Comparison of ENCODE assay signal across 31 cellular contexts in genomic region chr2:241888641-241889040, GRCh38. TPM values are rescaled to one million over a fixed set of nuclear protein-coding genes. Genes with fewer than 3 reads are reported as not detected.
A peak's percentile ranks its signal among the peaks of the same experiment; 100 is the strongest.
DNase-seq lines count a peak whose midpoint lies in the region; ATAC-seq and TF ChIP-seq lines count a peak whose summit lies in the region.
"Had no signal": no experiment of that assay in that cellular context is flagged by ENCODE, and none has a peak within 500 bp of the region (broad histone marks: within the 10 kb centered on the region; RNA-seq: fewer than 3 reads in every experiment).

No MANE protein-coding gene starts in this region.

- no peak overlapping the region for H2AFZ ChIP-seq in DND-41 (ENCODE audit: low read depth, low read length)
- H2AFZ ChIP-seq in trophoblast cell (ENCODE audit: insufficient read depth, low read length, poor library complexity): no peak overlapping the region

- no peak for ATAC-seq in activated CD4-positive, alpha-beta T cell treated with anti-CD3 and anti-CD28 coated beads for 36 hours
- ATAC-seq in DND-41 (ENCODE audit: insufficient read depth, low read depth): peak; percentile 57
- no peak for ATAC-seq in naive B cell (ENCODE audit: low read depth in 2 of 2)
- ATAC-seq in HG02763 (IDR thresholded peaks at IDR 0.05; ENCODE audit: unreplicated experiment): no peak
- ATAC-seq: CD8-positive, alpha-beta T cell; K562; PC-3 had no signal

- peaks cover 54% of the 10 kb centered on the region for H3K4me1 ChIP-seq in DND-41 (ENCODE audit: insufficient read depth, low read length)
- H3K4me1 ChIP-seq in SJCRH30: peaks cover 31% of the 10 kb centered on the region
- no peaks in the 10 kb centered on the region for H3K4me1 ChIP-seq in trophoblast cell (ENCODE audit: control insufficient read depth in 1 of 2, insufficient read depth in 2 of 2, low read length in 2 of 2)
- H3K4me1 ChIP-seq: adrenal gland, tibial artery had no signal

- H2BK12ac ChIP-seq in trophoblast cell (ENCODE audit: low read length): no peak overlapping the region

- no peak overlapping the region for H3K4me3 Mint-ChIP-seq in activated CD4-positive, alpha-beta T cell treated with anti-CD3 and anti-CD28 coated beads for 36 hours
- no peak overlapping the region for H3K4me3 Mint-ChIP-seq in activated CD4-positive, alpha-beta T cell treated with anti-CD3 and anti-CD28 coated beads, Interleukin-2, amount 10 ng/mL, durations not matched to agents 24 days and 14 days
- H3K4me3 Mint-ChIP-seq in naive B cell: peak overlapping the region in 4 of 8 donors; percentile 20 to 79 (median 50)
- H3K4me3 Mint-ChIP-seq: activated CD4-positive, alpha-beta memory T cell treated with anti-CD3 and anti-CD28 coated beads for 36 hours; brain; CD8-positive, alpha-beta T cell had no signal

- H3K14ac ChIP-seq in trophoblast cell (ENCODE audit: low read length): no peak overlapping the region

- H3K27me3 ChIP-seq in DND-41 (ENCODE audit: insufficient read depth, low read length, poor library complexity): no peaks in the 10 kb centered on the region
- H3K27me3 ChIP-seq in SJCRH30: no peaks in the 10 kb centered on the region
- H3K27me3 ChIP-seq in trophoblast cell (ENCODE audit: insufficient read depth, low read length): no peaks in the 10 kb centered on the region
- H3K27me3 ChIP-seq: adrenal gland, stomach had no signal

- H3K4me3 ChIP-seq in DND-41 (ENCODE audit: low read depth in 1 of 2, low read length in 2 of 2) (no peak overlapping the region), SJCRH30 (no peak overlapping the region), trophoblast cell (ENCODE audit: low read depth, low read length) (no peak overlapping the region)
- H3K4me3 ChIP-seq: adrenal gland, HAP-1, K562, skin epidermis, stomach, tibial artery had no signal

- DNase-seq in activated CD4-positive, alpha-beta T cell treated with anti-CD3 and anti-CD28 coated beads for 36 hours: no peak
- no peak for DNase-seq in activated CD4-positive, alpha-beta T cell treated with anti-CD3 and anti-CD28 coated beads, Interleukin-2, amount 10 ng/mL, durations not matched to agents 24 days and 14 days
- DNase-seq in DND-41 (peak; percentile 69), SJCRH30 (peak; percentile 56 to 79), naive B cell (no peak), trophoblast cell (no peak), anterior cingulate cortex (lab: John Stamatoyannopoulos, UW) (no peak)
- DNase-seq: 8988T; activated CD4-positive, alpha-beta memory T cell treated with anti-CD3 and anti-CD28 coated beads for 36 hours; activated effector memory CD4-positive, alpha-beta T cell treated with anti-CD3 and anti-CD28 coated beads, Interleukin-2, amount 50 U/mL, for 16 hours; adrenal gland; CD8-positive, alpha-beta T cell; DMS153; hypothalamus; immature natural killer cell; NCI-H1436 treated with DMSO at 0.1 percent for 48 hours; NCI-H510A treated with DMSO at 0.1 percent for 48 hours; PC-3; retina; stomach; T-helper 9 cell; tibial artery had no signal

- peak overlapping the region; percentile 63 for H3K27ac ChIP-seq in DND-41 (ENCODE audit: low read length)
- no peak overlapping the region for H3K27ac ChIP-seq in SJCRH30
- H3K27ac ChIP-seq in trophoblast cell (ENCODE audit: low read depth, low read length): no peak overlapping the region
- H3K27ac ChIP-seq: adrenal gland, skin epidermis, stomach, tibial artery had no signal

- H3K79me2 ChIP-seq in DND-41 (ENCODE audit: insufficient read depth, low read length) (peaks cover 35% of the 10 kb centered on the region), trophoblast cell (ENCODE audit: control insufficient read depth, insufficient read depth, low read length, poor library complexity) (no peaks in the 10 kb centered on the region)

- no peak overlapping the region for H3K4ac ChIP-seq in trophoblast cell (ENCODE audit: low read depth, low read length)

- no peak overlapping the region for H3K9ac ChIP-seq in DND-41 (ENCODE audit: low read depth, low read length)
- no peak overlapping the region for H3K9ac ChIP-seq in trophoblast cell (ENCODE audit: low read length)

- peaks cover 25% of the 10 kb centered on the region for H3K4me1 Mint-ChIP-seq in activated CD4-positive, alpha-beta T cell treated with anti-CD3 and anti-CD28 coated beads for 36 hours
- peaks cover 8% of the 10 kb centered on the region for H3K4me1 Mint-ChIP-seq in activated CD4-positive, alpha-beta T cell treated with anti-CD3 and anti-CD28 coated beads, Interleukin-2, amount 10 ng/mL, durations not matched to agents 24 days and 14 days
- H3K4me1 Mint-ChIP-seq in naive B cell: peaks cover 32 to 46% (median 45%) of the 10 kb centered on the region in 3 donors

- H4K20me1 ChIP-seq in DND-41 (ENCODE audit: insufficient read depth, low read length): peaks cover 26% of the 10 kb centered on the region

- H3K9me3 ChIP-seq in DND-41 (ENCODE audit: insufficient read depth, low read length, severe bottlenecking) (no peaks in the 10 kb centered on the region), SJCRH30 (replicated peaks) (peaks cover 6% of the 10 kb centered on the region; the same call in 1 of the 2 replicates), trophoblast cell (ENCODE audit: insufficient read depth, low read depth, low read length) (peaks cover 7% of the 10 kb centered on the region)
- H3K9me3 ChIP-seq: adrenal gland, HAP-1, tibial artery had no signal

- CTCF ChIA-PET in activated CD4-positive, alpha-beta T cell treated with anti-CD3 and anti-CD28 coated beads for 36 hours (lab: Charles Lee): no interaction called here

- intact Hi-C loops in activated CD4-positive, alpha-beta T cell treated with anti-CD3 and anti-CD28 coated beads for 36 hours (cut with DNase I, micrococcal nuclease): loop anchor here (10.0 kb wide), 2 partner anchors 674 to 1324 kb away; partner anchors contain the start of genes DUSP28 (in 1 of the 2) and RNPEPL1 (in 1 of the 2)
- intact Hi-C loops in activated CD4-positive, alpha-beta T cell treated with anti-CD3 and anti-CD28 coated beads, Interleukin-2, amount 10 ng/mL, durations not matched to agents 24 days and 14 days (cut with micrococcal nuclease): loop anchor here (10.0 kb wide), 1 partner anchor 1324 kb away; the partner anchor contains the start of genes DUSP28 and RNPEPL1

- WGBS in trophoblast cell (ENCODE audit: extremely low coverage, insufficient coverage, insufficient read length): no CpG with 5 or more reads among the region's 6 CpGs

- no peak overlapping the region for H2AK5ac ChIP-seq in trophoblast cell (ENCODE audit: low read length)

- H4K8ac ChIP-seq in trophoblast cell (ENCODE audit: low read depth, low read length): no peak overlapping the region

- peak overlapping the region; percentile 39 for H3K27ac Mint-ChIP-seq in activated CD4-positive, alpha-beta T cell treated with anti-CD3 and anti-CD28 coated beads for 36 hours
- no peak overlapping the region for H3K27ac Mint-ChIP-seq in activated CD4-positive, alpha-beta T cell treated with anti-CD3 and anti-CD28 coated beads, Interleukin-2, amount 10 ng/mL, durations not matched to agents 24 days and 14 days
- H3K27ac Mint-ChIP-seq in naive B cell: peak overlapping the region in 5 of 6 donors; percentile 43 to 95 (median 84)

- no peak for TF ChIP-seq CTCF in DND-41 (IDR thresholded peaks at IDR 0.05; ENCODE audit: borderline replicate concordance, extremely low read depth, low read length, poor library complexity, severe bottlenecking)

- H3K36me3 Mint-ChIP-seq in activated CD4-positive, alpha-beta T cell treated with anti-CD3 and anti-CD28 coated beads for 36 hours (ENCODE audit: low read depth): peaks cover 33% of the 10 kb centered on the region
- H3K36me3 Mint-ChIP-seq in activated CD4-positive, alpha-beta T cell treated with anti-CD3 and anti-CD28 coated beads, Interleukin-2, amount 10 ng/mL, durations not matched to agents 24 days and 14 days (ENCODE audit: low read depth): peaks cover 8% of the 10 kb centered on the region
- peaks cover 9 to 18% of the 10 kb centered on the region in 2 donors for H3K36me3 Mint-ChIP-seq in naive B cell

- H3K18ac ChIP-seq in trophoblast cell (ENCODE audit: low read length): no peak overlapping the region

- no peak overlapping the region for H3K23ac ChIP-seq in trophoblast cell (ENCODE audit: low read length)

- no peak overlapping the region for H4K91ac ChIP-seq in trophoblast cell (ENCODE audit: low read depth, low read length)

- H4K12ac ChIP-seq in trophoblast cell (ENCODE audit: low read depth, low read length): no peak overlapping the region

- no peak overlapping the region for H2BK5ac ChIP-seq in trophoblast cell (ENCODE audit: low read depth, low read length, poor library complexity)

- H3K9me3 Mint-ChIP-seq in activated CD4-positive, alpha-beta T cell treated with anti-CD3 and anti-CD28 coated beads for 36 hours (ENCODE audit: low read depth): no peaks in the 10 kb centered on the region
- H3K9me3 Mint-ChIP-seq in activated CD4-positive, alpha-beta T cell treated with anti-CD3 and anti-CD28 coated beads, Interleukin-2, amount 10 ng/mL, durations not matched to agents 24 days and 14 days: no peaks in the 10 kb centered on the region
- no peaks in the 10 kb centered on the region for H3K9me3 Mint-ChIP-seq in naive B cell
- H3K9me3 Mint-ChIP-seq: activated CD4-positive, alpha-beta memory T cell treated with anti-CD3 and anti-CD28 coated beads for 36 hours; immature natural killer cell had no signal

- no peak overlapping the region for H2BK120ac ChIP-seq in trophoblast cell (ENCODE audit: insufficient read depth, low read length, poor library complexity)

- H3K36me3 ChIP-seq in DND-41 (ENCODE audit: insufficient read depth, low read length): peaks cover 24% of the 10 kb centered on the region; the same call in 1 of the 2 replicates
- no peaks in the 10 kb centered on the region for H3K36me3 ChIP-seq in SJCRH30
- H3K36me3 ChIP-seq in trophoblast cell (ENCODE audit: control insufficient read depth in 1 of 2, insufficient read depth in 2 of 2, low read length in 2 of 2): no peaks in the 10 kb centered on the region
- H3K36me3 ChIP-seq: adrenal gland, HAP-1, tibial artery had no signal

- H3K4me2 ChIP-seq in DND-41 (ENCODE audit: insufficient read depth, low read length) (no peak overlapping the region), trophoblast cell (ENCODE audit: low read length) (no peak overlapping the region)

- POLR2A ChIA-PET in activated CD4-positive, alpha-beta T cell treated with anti-CD3 and anti-CD28 coated beads for 36 hours (lab: Charles Lee): interaction anchor here (0.5 kb wide), 1 partner anchor 10 kb away, joined by 4 read pairs; no protein-coding TSS in a partner anchor

- no peaks in the 10 kb centered on the region for H3K27me3 Mint-ChIP-seq in activated CD4-positive, alpha-beta T cell treated with anti-CD3 and anti-CD28 coated beads for 36 hours
- no peaks in the 10 kb centered on the region for H3K27me3 Mint-ChIP-seq in activated CD4-positive, alpha-beta T cell treated with anti-CD3 and anti-CD28 coated beads, Interleukin-2, amount 10 ng/mL, durations not matched to agents 24 days and 14 days
- H3K27me3 Mint-ChIP-seq in naive B cell: no peaks in the 10 kb centered on the region
- H3K27me3 Mint-ChIP-seq: activated CD4-positive, alpha-beta memory T cell treated with anti-CD3 and anti-CD28 coated beads for 36 hours had no signal

- no peaks in the 10 kb centered on the region for H3K79me1 ChIP-seq in trophoblast cell (ENCODE audit: low read length)

RNA-seq across cellular contexts. Expression of gene RTP5, which starts 19.1 kb away (rescaled TPM):
- under 1 TPM in 1 of 2 experiments, not detected in 1; 0.07 TPM for total RNA-seq in activated CD4-positive, alpha-beta T cell treated with anti-CD3 and anti-CD28 coated beads for 36 hours
- 0.07 TPM in 1 of 2 replicates, not detected in the other for total RNA-seq in activated CD4-positive, alpha-beta T cell treated with anti-CD3 and anti-CD28 coated beads, Interleukin-2, amount 10 ng/mL, durations not matched to agents 24 days and 14 days
- total RNA-seq in SJCRH30 (2014; rRNA removed; shearing (Covaris generic)): not detected in 2 replicates
- polyA plus RNA-seq in naive B cell (ENCODE audit: low read depth in 6 of 6): not detected
- polyA plus RNA-seq in trophoblast cell (2013): not detected in 2 replicates
- total RNA-seq: chondrocyte, G401, HT-29, K562, osteocyte, PC-3 had no signal
- polyA plus RNA-seq: immature natural killer cell, K562 had no signal

RNA-seq across cellular contexts. Expression of gene PDCD1, which starts 29.9 kb away (rescaled TPM):
- 10 to 100 TPM; 33.2 to 37.2 TPM for total RNA-seq in activated CD4-positive, alpha-beta T cell treated with anti-CD3 and anti-CD28 coated beads for 36 hours
- 79.6 and 83.3 TPM in 2 replicates for total RNA-seq in activated CD4-positive, alpha-beta T cell treated with anti-CD3 and anti-CD28 coated beads, Interleukin-2, amount 10 ng/mL, durations not matched to agents 24 days and 14 days
- 0.08 and 0.28 TPM in 2 replicates for total RNA-seq in SJCRH30 (2014; rRNA removed; shearing (Covaris generic))
- polyA plus RNA-seq in naive B cell (ENCODE audit: low read depth in 6 of 6): not detected
- polyA plus RNA-seq in trophoblast cell (2013): not detected in 2 replicates
- total RNA-seq: chondrocyte, G401, HT-29, osteocyte, PC-3 had no signal

Comparison
In these comparisons a context has a peak if more than half of its experiments do, and no peak if none do; other contexts are left out.
1. DNase-seq: peak in DND-41 (single experiment) and SJCRH30 (2 of 2); none in activated CD4-positive, alpha-beta T cell treated with anti-CD3 and anti-CD28 coated beads for 36 hours (single experiment), activated CD4-positive, alpha-beta T cell treated with anti-CD3 and anti-CD28 coated beads, Interleukin-2, amount 10 ng/mL, durations not matched to agents 24 days and 14 days (single experiment), naive B cell (single experiment), trophoblast cell (0 of 2) and anterior cingulate cortex (0 of 58).
2. RNA of gene PDCD1, which starts 29.9 kb away (total RNA-seq): 79.6 to 83.3 TPM in activated CD4-positive, alpha-beta T cell treated with anti-CD3 and anti-CD28 coated beads, Interleukin-2, amount 10 ng/mL, durations not matched to agents 24 days and 14 days and 33.2 to 37.2 TPM in activated CD4-positive, alpha-beta T cell treated with anti-CD3 and anti-CD28 coated beads for 36 hours; 0.08 to 0.28 TPM in SJCRH30; every median in the first group is over 10 times any median in the second.